ENCODE assay signal across 25 cellular contexts in genomic region chr5:142971296-142972013, GRCh38.
A peak's percentile ranks its signal among the peaks of the same experiment; 100 is the strongest.
DNase-seq lines count a peak whose midpoint lies in the region; ATAC-seq and TF ChIP-seq lines count a peak whose summit lies in the region.
"Had no signal": no experiment of that assay in that cellular context is flagged by ENCODE, and none has a peak within 500 bp of the region (broad histone marks: within the 10 kb centered on the region; RNA-seq: fewer than 3 reads in every experiment).

No MANE protein-coding gene starts in this region.

- no CpG with 5 or more reads among the region's 11 CpGs for WGBS in mesendoderm (ENCODE audit: extremely low coverage, insufficient coverage, low lambda C conversion rate)

- H4K5ac ChIP-seq in mesendoderm (ENCODE audit: low read length), result no peak overlapping the region

- no peak overlapping the region for H3K4me3 ChIP-seq in CD8-positive, alpha-beta T cell (ENCODE audit: low read depth, low read length)
- no peak overlapping the region for H3K4me3 ChIP-seq in mesendoderm (ENCODE audit: low read length)
- H3K4me3 ChIP-seq: body of pancreas, esophagus muscularis mucosa, gastrocnemius medialis, lower lobe of right lung had no signal

- no peak overlapping the region for H2AK5ac ChIP-seq in mesendoderm (ENCODE audit: low read length)

- H3K56ac ChIP-seq in mesendoderm (ENCODE audit: low read length), result no peak overlapping the region

- H2BK15ac ChIP-seq in mesendoderm (replicated peaks; ENCODE audit: low read depth), result no peak overlapping the region

- intact Hi-C loops in CD8-positive, alpha-beta T cell (cut with DNase I, micrococcal nuclease), result no loop called here
- intact Hi-C loops in activated CD8-positive, alpha-beta T cell treated with anti-CD3 and anti-CD28 coated beads for 36 hours (cut with micrococcal nuclease), result no loop called here

- H4K8ac ChIP-seq in mesendoderm (ENCODE audit: low read depth, low read length), result no peak overlapping the region

- no peaks in the 10 kb centered on the region for H3K79me2 ChIP-seq in mesendoderm (ENCODE audit: control insufficient read depth, insufficient read depth, low read length)

- H3K36me3 Mint-ChIP-seq in CD8-positive, alpha-beta T cell, result peaks cover 7% of the 10 kb centered on the region
- H3K36me3 Mint-ChIP-seq in activated CD8-positive, alpha-beta T cell treated with anti-CD3 and anti-CD28 coated beads for 36 hours (ENCODE audit: low read depth), result peaks cover 8% of the 10 kb centered on the region

- peak; percentile 36 for ATAC-seq in CD8-positive, alpha-beta T cell
- peak; percentile 50 for ATAC-seq in GM19395 (IDR thresholded peaks at IDR 0.05; ENCODE audit: unreplicated experiment)
- no peak for ATAC-seq in activated CD8-positive, alpha-beta T cell treated with anti-CD3 and anti-CD28 coated beads for 36 hours
- ATAC-seq: activated CD4-positive, CD25-positive, alpha-beta regulatory T cell treated with anti-CD3 and anti-CD28 coated beads, Interleukin-2, amount 50 U/mL, for 24 hours; activated T-helper 17 cell treated with anti-CD3 and anti-CD28 coated beads, Interleukin-2, amount 50 U/mL, for 72 hours; body of pancreas; gastrocnemius medialis; lower lobe of right lung had no signal

- no peaks in the 10 kb centered on the region for H3K9me3 ChIP-seq in CD8-positive, alpha-beta T cell (ENCODE audit: low read length)
- H3K9me3 ChIP-seq: body of pancreas, Caco-2, esophagus muscularis mucosa, gastrocnemius medialis, lower lobe of right lung had no signal

- in situ Hi-C loops in G401 (cut with HindIII; ENCODE audit: low sequenced_read_pairs) (no loop called here), GM13977 (cut with MboI; ENCODE audit: low pct_unique_long_range_greater_than_20kb, low sequenced_read_pairs, unreplicated experiment) (no loop called here)

- no peak overlapping the region for H3K4ac ChIP-seq in mesendoderm (ENCODE audit: low read depth, low read length)

- no peak overlapping the region for H3K23ac ChIP-seq in mesendoderm (ENCODE audit: low read length)

- DNase-seq in CD8-positive, alpha-beta T cell, result no peak
- DNase-seq in activated CD8-positive, alpha-beta T cell treated with anti-CD3 and anti-CD28 coated beads for 36 hours, result no peak
- DNase-seq in mesendoderm (peak; percentile 77), G401 (ENCODE audit: low spot score) (no peak), medulla oblongata (ENCODE audit: extremely low spot score) (no peak), GM13977 (ENCODE audit: low spot score) (no peak), HuH-7.5 (ENCODE audit: low spot score) (no peak)
- DNase-seq: activated CD8-positive, alpha-beta memory T cell treated with anti-CD3 and anti-CD28 coated beads for 24 hours; body of pancreas; Caco-2; effector memory CD4-positive, alpha-beta T cell; gastrocnemius medialis; H9; kidney; lower lobe of right lung; MM.1S; NCI-H1436 treated with DMSO at 0.1 percent for 48 hours; NCI-H524 treated with DMSO at 0.1 percent for 48 hours; nucleus accumbens; stimulated activated CD4-positive, alpha-beta T cell treated with anti-CD3 and anti-CD28 coated beads, Interleukin-2, amount 100 ng/mL, for 48 hours; trophoblast cell had no signal

- no peak overlapping the region for H3K27ac ChIP-seq in CD8-positive, alpha-beta T cell (ENCODE audit: low read depth, low read length)
- peak overlapping the region; percentile 77 for H3K27ac ChIP-seq in mesendoderm (ENCODE audit: low read depth, low read length)
- H3K27ac ChIP-seq: body of pancreas, esophagus muscularis mucosa, gastrocnemius medialis, lower lobe of right lung had no signal

- no peaks in the 10 kb centered on the region for H3K79me1 ChIP-seq in mesendoderm (ENCODE audit: low read length)

- CTCF ChIA-PET in CD8-positive, alpha-beta T cell (lab: Charles Lee), result interaction anchor here (1.3 kb wide), 1 partner anchor 31 kb away, joined by 4 read pairs; no protein-coding TSS in a partner anchor
- CTCF ChIA-PET in activated CD8-positive, alpha-beta T cell treated with anti-CD3 and anti-CD28 coated beads for 36 hours (lab: Charles Lee), result interaction anchor here (1.2 to 1.5 kb wide), 2 partner anchors 11 to 83 kb away, joined by 4 to 5 read pairs; no protein-coding TSS in a partner anchor

- H3K9me3 Mint-ChIP-seq in CD8-positive, alpha-beta T cell, result no peaks in the 10 kb centered on the region
- no peaks in the 10 kb centered on the region for H3K9me3 Mint-ChIP-seq in activated CD8-positive, alpha-beta T cell treated with anti-CD3 and anti-CD28 coated beads for 36 hours
- H3K9me3 Mint-ChIP-seq: activated T-helper 17 cell treated with anti-CD3 and anti-CD28 coated beads, Interleukin-2, amount 50 U/mL, for 72 hours; H9 had no signal

- H2BK5ac ChIP-seq in mesendoderm (ENCODE audit: low read length), result peak overlapping the region; percentile 13

- no peaks in the 10 kb centered on the region for H3K36me3 ChIP-seq in CD8-positive, alpha-beta T cell (ENCODE audit: insufficient read depth, low read length)
- no peaks in the 10 kb centered on the region for H3K36me3 ChIP-seq in mesendoderm (ENCODE audit: control insufficient read depth, insufficient read depth, low read length)
- H3K36me3 ChIP-seq: esophagus muscularis mucosa, gastrocnemius medialis, lower lobe of right lung had no signal

- H3K27ac Mint-ChIP-seq in CD8-positive, alpha-beta T cell, result peak overlapping the region; percentile 62
- peak overlapping the region; percentile 82 for H3K27ac Mint-ChIP-seq in activated CD8-positive, alpha-beta T cell treated with anti-CD3 and anti-CD28 coated beads for 36 hours
- H3K27ac Mint-ChIP-seq: activated T-helper 17 cell treated with anti-CD3 and anti-CD28 coated beads, Interleukin-2, amount 50 U/mL, for 72 hours had no signal

- POLR2A ChIA-PET in CD8-positive, alpha-beta T cell (lab: Charles Lee), result interaction anchor here (1.1 kb wide), 1 partner anchor 19 kb away, joined by 3 read pairs; no protein-coding TSS in a partner anchor
- POLR2A ChIA-PET in activated CD8-positive, alpha-beta T cell treated with anti-CD3 and anti-CD28 coated beads for 36 hours (lab: Charles Lee), result no interaction called here

- H3K4me1 ChIP-seq in CD8-positive, alpha-beta T cell (ENCODE audit: insufficient read depth, low read length), result peaks cover 12% of the 10 kb centered on the region
- H3K4me1 ChIP-seq in mesendoderm (ENCODE audit: control insufficient read depth, low read depth, low read length), result no peaks in the 10 kb centered on the region
- H3K4me1 ChIP-seq: Caco-2, gastrocnemius medialis had no signal

- no peaks in the 10 kb centered on the region for H3K27me3 ChIP-seq in CD8-positive, alpha-beta T cell (ENCODE audit: insufficient read depth, low read length)
- no peaks in the 10 kb centered on the region for H3K27me3 ChIP-seq in mesendoderm (ENCODE audit: insufficient read depth, low read length, poor library complexity)
- H3K27me3 ChIP-seq: body of pancreas, esophagus muscularis mucosa, gastrocnemius medialis had no signal

- no peak overlapping the region for H3K9ac ChIP-seq in mesendoderm (ENCODE audit: low read length)

- peak overlapping the region; percentile 16 for H3K4me3 Mint-ChIP-seq in CD8-positive, alpha-beta T cell
- no peak overlapping the region for H3K4me3 Mint-ChIP-seq in activated CD8-positive, alpha-beta T cell treated with anti-CD3 and anti-CD28 coated beads for 36 hours
- H3K4me3 Mint-ChIP-seq: activated T-helper 17 cell treated with anti-CD3 and anti-CD28 coated beads, Interleukin-2, amount 50 U/mL, for 72 hours; H9 had no signal

- H3K27me3 Mint-ChIP-seq in CD8-positive, alpha-beta T cell (ENCODE audit: low read depth), result no peaks in the 10 kb centered on the region
- no peaks in the 10 kb centered on the region for H3K27me3 Mint-ChIP-seq in activated CD8-positive, alpha-beta T cell treated with anti-CD3 and anti-CD28 coated beads for 36 hours
- H3K27me3 Mint-ChIP-seq: activated T-helper 17 cell treated with anti-CD3 and anti-CD28 coated beads, Interleukin-2, amount 50 U/mL, for 72 hours had no signal

- H3K18ac ChIP-seq in mesendoderm (ENCODE audit: low read length), result no peak overlapping the region

- no peak for TF ChIP-seq CTCF in CD8-positive, alpha-beta T cell (IDR thresholded peaks at IDR 0.05)
- TF ChIP-seq CTCF in activated CD8-positive, alpha-beta T cell treated with anti-CD3 and anti-CD28 coated beads for 36 hours (IDR thresholded peaks at IDR 0.05), result no peak
- no peak for TF ChIP-seq CTCF in GM13977 (IDR thresholded peaks at IDR 0.05; ENCODE audit: extremely low read depth, insufficient read depth, missing control alignments)

- H3K4me2 ChIP-seq in mesendoderm (ENCODE audit: low read length), result no peak overlapping the region

- peaks cover 58% of the 10 kb centered on the region for H3K4me1 Mint-ChIP-seq in CD8-positive, alpha-beta T cell (ENCODE audit: low read depth)
- peaks cover 47% of the 10 kb centered on the region for H3K4me1 Mint-ChIP-seq in activated CD8-positive, alpha-beta T cell treated with anti-CD3 and anti-CD28 coated beads for 36 hours (ENCODE audit: low read depth)

- no peak overlapping the region for H2BK120ac ChIP-seq in mesendoderm (ENCODE audit: low read depth, low read length)
